9 cellular contexts compared by ENCODE assay signal in genomic region chr15:78620021-78620838, GRCh38. TPM values are rescaled to one million over a fixed set of nuclear protein-coding genes. Genes with fewer than 3 reads are reported as not detected.
DNase-seq lines count a peak whose midpoint lies in the region; ATAC-seq and TF ChIP-seq lines count a peak whose summit lies in the region.
"Had no signal": no experiment of that assay in that cellular context is flagged by ENCODE, and none has a peak within 500 bp of the region (broad histone marks: within the 10 kb centered on the region; RNA-seq: fewer than 3 reads in every experiment).

No MANE protein-coding gene starts in this region.

- H3K4me3 ChIP-seq in MG63 (peak overlapping the region; percentile 6; the same call in 1 of the 2 replicates), ectodermal cell (ENCODE audit: insufficient read depth, low read depth, low read length) (peak overlapping the region; percentile 47), tibial nerve (peak overlapping the region in 2 of 4 donors; percentile 3 to 28), uterus (peak overlapping the region in 1 of 2 donors; percentile 12)

- DNase-seq in Calu3 (no peak), MG63 (no peak), tibial nerve (ENCODE audit: low spot score in 2 of 2) (no peak), uterus (no peak)

- H3K36me3 Mint-ChIP-seq in Calu3 (ENCODE audit: insufficient read depth, unreplicated experiment): no peaks in the 10 kb centered on the region
- H3K36me3 Mint-ChIP-seq in nephron (ENCODE audit: low read depth): no peaks in the 10 kb centered on the region

- CTCF ChIA-PET in Calu3 (lab: Charles Lee): no interaction called here

- TF ChIP-seq CTCF in Calu3 (IDR thresholded peaks at IDR 0.05; ENCODE audit: unreplicated experiment) (no peak), nephron (IDR thresholded peaks at IDR 0.05; ENCODE audit: unreplicated experiment in 3 of 3) (peak; percentile 28 to 52 (median 33)), tibial nerve (IDR thresholded peaks at IDR 0.05) (no peak), uterus (IDR thresholded peaks at IDR 0.05) (no peak)

- H3K4me1 Mint-ChIP-seq in Calu3 (ENCODE audit: low read depth, unreplicated experiment) (no peaks in the 10 kb centered on the region), nephron (peaks cover 11% of the 10 kb centered on the region)

- H3K27me3 Mint-ChIP-seq in Calu3 (ENCODE audit: unreplicated experiment) (peaks cover 72% of the 10 kb centered on the region), nephron (ENCODE audit: low read depth) (peaks cover 70% of the 10 kb centered on the region)

- H3K36me3 ChIP-seq in MG63 (no peaks in the 10 kb centered on the region), ectodermal cell (ENCODE audit: control insufficient read depth, insufficient read depth, low read length) (no peaks in the 10 kb centered on the region), tibial nerve (no peaks in the 10 kb centered on the region), uterus (no peaks in the 10 kb centered on the region)

- H3K9me3 ChIP-seq in MG63 (no peaks in the 10 kb centered on the region), ectodermal cell (ENCODE audit: control insufficient read depth, low read length) (no peaks in the 10 kb centered on the region), tibial nerve (no peaks in the 10 kb centered on the region), uterus (no peaks in the 10 kb centered on the region)

- no peak overlapping the region for H3K27ac ChIP-seq in ectodermal cell (ENCODE audit: insufficient read depth, low read depth, low read length, poor library complexity, severe bottlenecking)
- H3K27ac ChIP-seq in tibial nerve: no peak overlapping the region
- H3K27ac ChIP-seq in uterus: no peak overlapping the region

- TF ChIP-seq EP300 in tibial nerve (IDR thresholded peaks at IDR 0.05): no peak

- H3K4me1 ChIP-seq in ectodermal cell (ENCODE audit: control insufficient read depth, insufficient read depth, low read length) (no peaks in the 10 kb centered on the region), tibial nerve (peaks cover 0 to 22% (median 11%) of the 10 kb centered on the region in 4 donors), uterus (peaks cover 0 to 4% of the 10 kb centered on the region in 2 donors)

- H3K9me3 Mint-ChIP-seq in Calu3 (ENCODE audit: low read depth, unreplicated experiment): no peaks in the 10 kb centered on the region
- H3K9me3 Mint-ChIP-seq in nephron: no peaks in the 10 kb centered on the region

- BruUV-seq in Calu3 (replicated peaks; lab: Mats Ljungman, UMichigan): no TSS peak

- intact Hi-C loops in Calu3 (cut with micrococcal nuclease; ENCODE audit: unreplicated experiment): no loop called here
- intact Hi-C loops in uterus (cut with DNase I; ENCODE audit: low total_unique reads): no loop called here

- TF ChIP-seq POLR2A in tibial nerve (IDR thresholded peaks at IDR 0.05) (no peak), uterus (IDR thresholded peaks at IDR 0.05) (no peak)

- no peak for ATAC-seq in HG02678 (IDR thresholded peaks at IDR 0.05; ENCODE audit: unreplicated experiment)
- ATAC-seq in GM21367 (IDR thresholded peaks at IDR 0.05; ENCODE audit: unreplicated experiment): no peak

- peaks cover 34% of the 10 kb centered on the region for H3K27me3 ChIP-seq in MG63
- H3K27me3 ChIP-seq in ectodermal cell (ENCODE audit: control insufficient read depth, insufficient read depth, low read length, poor library complexity, severe bottlenecking): peaks cover 47% of the 10 kb centered on the region
- peaks cover 0 to 57% of the 10 kb centered on the region in 2 donors for H3K27me3 ChIP-seq in tibial nerve
- peaks cover 5 to 15% of the 10 kb centered on the region in 2 donors for H3K27me3 ChIP-seq in uterus

- 0 to 1% methylated on average over 82 of the region's 82 CpGs for WGBS in ectodermal cell, 2 experiments
- WGBS in tibial nerve, 2 donors: 0 to 1% methylated on average over 18 to 69 of the region's 82 CpGs

- H3K4me3 Mint-ChIP-seq in Calu3 (ENCODE audit: low read depth, unreplicated experiment) (peak overlapping the region; percentile 48), nephron (peak overlapping the region; percentile 76 to 81 (median 76))

- H3K27ac Mint-ChIP-seq in Calu3 (ENCODE audit: unreplicated experiment) (no peak overlapping the region), nephron (no peak overlapping the region)

RNA-seq across cellular contexts. Expression of gene CHRNA3, which starts 0.6 kb away (rescaled TPM):
- not detected in 2 replicates for total RNA-seq in Calu3 (2022)
- total RNA-seq in MG63 (2014; rRNA removed; shearing (Covaris generic); ENCODE audit: low replicate concordance): not detected in 2 replicates
- 1.2 TPM for polyA plus RNA-seq in ectodermal cell (2013, experiment 1 of 4)
- 1.8 TPM for polyA plus RNA-seq in ectodermal cell (2013, experiment 2 of 4)
- 2.1 TPM for polyA plus RNA-seq in ectodermal cell (2013, experiment 3 of 4)
- polyA plus RNA-seq in ectodermal cell (2013, experiment 4 of 4): 2.1 TPM
- total RNA-seq in tibial nerve: not detected
- 1 to 10 TPM in 2 of 4 donors, not detected in 2; 1.3 TPM for total RNA-seq in uterus
- total RNA-seq: mononuclear cell had no signal

RNA-seq across cellular contexts. Expression of gene CHRNB4, which starts 20.8 kb away (rescaled TPM):
- total RNA-seq in Calu3 (2022) (not detected in 2 replicates), tibial nerve (not detected), uterus (under 1 TPM in 2 of 4 donors, not detected in 2; 0.21 to 0.69 TPM)
- total RNA-seq in MG63 (2014; rRNA removed; shearing (Covaris generic); ENCODE audit: low replicate concordance): not detected in 2 replicates
- polyA plus RNA-seq in ectodermal cell (2013, experiment 1 of 4): 1.3 TPM
- 1.5 TPM for polyA plus RNA-seq in ectodermal cell (2013, experiment 2 of 4)
- polyA plus RNA-seq in ectodermal cell (2013, experiment 3 of 4): 1.6 TPM
- 1.5 TPM for polyA plus RNA-seq in ectodermal cell (2013, experiment 4 of 4)
- total RNA-seq: mononuclear cell had no signal

RNA-seq across cellular contexts. Expression of gene CHRNA5, which starts 54.9 kb away (rescaled TPM):
- total RNA-seq in Calu3 (2022) (34.9 and 47.0 TPM in 2 replicates), tibial nerve (1 to 10 TPM in 2 of 4 donors, under 1 TPM in 2; 0.84 to 3.0 (median 1.3) TPM), uterus (1 to 10 TPM in 3 of 4 donors, not detected in 1; 2.0 to 4.2 (median 3.8) TPM)
- 3.1 and 3.9 TPM in 2 replicates for total RNA-seq in MG63 (2014; rRNA removed; shearing (Covaris generic); ENCODE audit: low replicate concordance)
- 24.1 TPM for polyA plus RNA-seq in ectodermal cell (2013, experiment 1 of 4)
- 20.9 TPM for polyA plus RNA-seq in ectodermal cell (2013, experiment 2 of 4)
- polyA plus RNA-seq in ectodermal cell (2013, experiment 3 of 4): 15.3 TPM
- 16.5 TPM for polyA plus RNA-seq in ectodermal cell (2013, experiment 4 of 4)

Comparison
In these comparisons a context has a peak if more than half of its experiments do, and no peak if none do; other contexts are left out.
1. CTCF ChIP-seq: peak in nephron (3 of 3); none in Calu3 (single experiment), tibial nerve (0 of 5) and uterus (0 of 4).